ENCODE assay signal across 13 cellular contexts in genomic region chr19:23436944-23437343, GRCh38. TPM values are rescaled to one million over a fixed set of nuclear protein-coding genes. Genes with fewer than 3 reads are reported as not detected.
DNase-seq lines count a peak whose midpoint lies in the region; ATAC-seq and TF ChIP-seq lines count a peak whose summit lies in the region.
"Had no signal": no experiment of that assay in that cellular context is flagged by ENCODE, and none has a peak within 500 bp of the region (broad histone marks: within the 10 kb centered on the region; RNA-seq: fewer than 3 reads in every experiment).

No MANE protein-coding gene starts in this region.

- H3K27me3 ChIP-seq in DND-41 (ENCODE audit: insufficient read depth, low read length, poor library complexity) (no peaks in the 10 kb centered on the region), H9 (ENCODE audit: insufficient read depth, low read length) (no peaks in the 10 kb centered on the region), adrenal gland (no peaks in the 10 kb centered on the region)

- peaks cover 21 to 48% (median 37%) of the 10 kb centered on the region in 3 experiments for H3K36me3 Mint-ChIP-seq in H9 (ENCODE audit: insufficient read depth in 1 of 3, low read depth in 3 of 3)

- no peaks in the 10 kb centered on the region for H3K4me1 Mint-ChIP-seq in H9

- peaks cover 80 to 82% of the 10 kb centered on the region in 2 experiments for H3K9me3 Mint-ChIP-seq in H9

- H3K4me2 ChIP-seq in DND-41 (ENCODE audit: insufficient read depth, low read length): no peak overlapping the region
- no peak overlapping the region for H3K4me2 ChIP-seq in H9 (ENCODE audit: insufficient read depth, insufficient read length, low read length)

- H2AK5ac ChIP-seq in H9 (ENCODE audit: insufficient read length, low read length): no peak overlapping the region

- no peak overlapping the region for H2BK5ac ChIP-seq in H9 (ENCODE audit: insufficient read length, low read length)

- H4K91ac ChIP-seq in H9 (ENCODE audit: insufficient read length, low read depth, low read length): no peak overlapping the region

- no peak overlapping the region for H3K4ac ChIP-seq in H9 (ENCODE audit: low read depth, low read length)

- H3K27ac Mint-ChIP-seq in H9: no peak overlapping the region
- H3K27ac Mint-ChIP-seq: activated naive CD4-positive, alpha-beta T cell treated with anti-CD3 and anti-CD28 coated beads, Interleukin-2, amount 50 U/mL, for 72 hours had no signal

- H2BK20ac ChIP-seq in H9 (ENCODE audit: low read depth, low read length, poor library complexity, severe bottlenecking): no peak overlapping the region

- no peak overlapping the region for H3K18ac ChIP-seq in H9 (ENCODE audit: insufficient read length, low read depth, low read length)

- H2BK120ac ChIP-seq in H9 (ENCODE audit: low read depth, low read length, poor library complexity, severe bottlenecking): no peak overlapping the region

- no peak overlapping the region for H3T11ph ChIP-seq in H9 (ENCODE audit: low read length)

- H4K20me1 ChIP-seq in DND-41 (ENCODE audit: insufficient read depth, low read length) (no peaks in the 10 kb centered on the region), H9 (ENCODE audit: control insufficient read depth, insufficient read depth, insufficient read length) (no peaks in the 10 kb centered on the region)

- no peak overlapping the region for H2BK12ac ChIP-seq in H9 (ENCODE audit: insufficient read length, low read depth, low read length)

- H3K79me1 ChIP-seq in H9 (ENCODE audit: insufficient read depth, low read depth, low read length, poor library complexity, severe bottlenecking): no peaks in the 10 kb centered on the region

- H3K4me3 ChIP-seq in DND-41 (ENCODE audit: low read depth in 1 of 2, low read length in 2 of 2): no peak overlapping the region
- H3K4me3 ChIP-seq in adrenal gland: no peak overlapping the region

- H3K23me2 ChIP-seq in H9 (ENCODE audit: insufficient read length, low read depth, low read length, poor library complexity, severe bottlenecking): no peaks in the 10 kb centered on the region

- WGBS in H9 (ENCODE audit: extremely low coverage, insufficient read length, low lambda C conversion rate): no CpG with 5 or more reads among the region's 4 CpGs
- 83 to 90% (median 89%) methylated on average over 4 of the region's 4 CpGs for WGBS in adrenal gland, 4 donors

- H3K36me3 ChIP-seq in DND-41 (ENCODE audit: insufficient read depth, low read length) (no peaks in the 10 kb centered on the region), adrenal gland (replicated peaks in 1 of 2) (no peaks in the 10 kb centered on the region)

- H3K27me3 Mint-ChIP-seq in H9 (ENCODE audit: low read depth): peaks cover 5% of the 10 kb centered on the region

- ATAC-seq in DND-41 (ENCODE audit: insufficient read depth, low read depth) (no peak), left colon (peak; percentile 44), HG03469 (IDR thresholded peaks at IDR 0.05; ENCODE audit: unreplicated experiment) (no peak)

- H3K4me3 Mint-ChIP-seq in H9: no peak overlapping the region; a peak in 1 of 5 replicates

- H3K9ac ChIP-seq in DND-41 (ENCODE audit: low read depth, low read length) (no peak overlapping the region), H9 (ENCODE audit: extremely low read depth, insufficient read length, low read length) (no peak overlapping the region)

- no peak overlapping the region for H3K23ac ChIP-seq in H9 (ENCODE audit: insufficient read length, low read depth, low read length)

- no peak overlapping the region for H3K56ac ChIP-seq in H9 (ENCODE audit: insufficient read length, low read depth, low read length)

- H3K4me1 ChIP-seq in DND-41 (ENCODE audit: insufficient read depth, low read length) (no peaks in the 10 kb centered on the region), H9 (ENCODE audit: insufficient read depth, low read length) (no peaks in the 10 kb centered on the region), adrenal gland (replicated peaks in 1 of 2) (no peaks in the 10 kb centered on the region)
- H3K4me1 ChIP-seq: Caco-2 had no signal

- TF ChIP-seq POLR2A in adrenal gland (IDR thresholded peaks at IDR 0.05): no peak

- DNase-seq in DND-41: no peak
- DNase-seq in H9: peak; percentile 28
- no peak for DNase-seq in left colon
- DNase-seq in adrenal gland: no peak
- DNase-seq in GM19240 (ENCODE audit: insufficient read length, low spot score): no peak
- DNase-seq: mesenchymal stem cell, NCI-H345, nucleus accumbens, small intestine had no signal

- no peak overlapping the region for H4K5ac ChIP-seq in H9 (ENCODE audit: insufficient read length, low read depth, low read length)

- peaks cover 9% of the 10 kb centered on the region for H3K9me3 ChIP-seq in DND-41 (ENCODE audit: insufficient read depth, low read length, severe bottlenecking)
- H3K9me3 ChIP-seq in H9 (ENCODE audit: control insufficient read depth, low read depth, low read length): peaks cover 57% of the 10 kb centered on the region
- H3K9me3 ChIP-seq in adrenal gland (replicated peaks in 1 of 3): peaks cover 0 to 6% (median 0%) of the 10 kb centered on the region in 3 donors
- H3K9me3 ChIP-seq: Caco-2 had no signal

- intact Hi-C loops in left colon (cut with DNase I, micrococcal nuclease) (no loop called here), adrenal gland (cut with DNase I) (no loop called here)

- H3K27ac ChIP-seq in DND-41 (ENCODE audit: low read length): no peak overlapping the region
- no peak overlapping the region for H3K27ac ChIP-seq in H9 (ENCODE audit: insufficient read length, low read depth, low read length)
- no peak overlapping the region for H3K27ac ChIP-seq in VCaP
- no peak overlapping the region for H3K27ac ChIP-seq in adrenal gland

- H2BK15ac ChIP-seq in H9 (ENCODE audit: low read depth, low read length): no peak overlapping the region

- no peak overlapping the region for H3K14ac ChIP-seq in H9 (ENCODE audit: insufficient read depth, low read length)

- H3K79me2 ChIP-seq in DND-41 (ENCODE audit: insufficient read depth, low read length) (no peaks in the 10 kb centered on the region), H9 (ENCODE audit: insufficient read depth, low read length) (no peaks in the 10 kb centered on the region)

- peak; percentile 47 for TF ChIP-seq CTCF in DND-41 (IDR thresholded peaks at IDR 0.05; ENCODE audit: borderline replicate concordance, extremely low read depth, low read length, poor library complexity, severe bottlenecking)
- TF ChIP-seq CTCF in H9 (conservative IDR thresholded peaks at IDR 0.05): no peak; the same call in 2 of the 3 replicates
- 0 out of 2 replicates have a peak, but pooled peaks have one; percentile 4 for TF ChIP-seq CTCF in VCaP (conservative IDR thresholded peaks at IDR 0.05)
- TF ChIP-seq CTCF in adrenal gland (IDR thresholded peaks at IDR 0.05): no peak

- H2AFZ ChIP-seq in DND-41 (ENCODE audit: low read depth, low read length) (no peak overlapping the region), H9 (ENCODE audit: low read length) (no peak overlapping the region)

- no peak overlapping the region for H4K8ac ChIP-seq in H9 (replicated peaks; ENCODE audit: insufficient read length, low read depth, low read length)

RNA-seq across cellular contexts. Expression of gene ZNF91, which starts 41.7 kb away (rescaled TPM):
- total RNA-seq in H9 (2021) (41.5 and 43.5 TPM in 2 replicates), left colon (10 to 100 TPM; 87.4 to 90.8 TPM), adrenal gland (10 to 100 TPM; 22.7 to 44.9 (median 40.3) TPM)
- 10 to 100 TPM; 12.9 to 27.5 (median 16.5) TPM for polyA plus RNA-seq in adrenal gland

Comparison
In these comparisons a context has a peak if more than half of its experiments do, and no peak if none do; other contexts are left out.
1. CTCF ChIP-seq: peak in DND-41 (single experiment) and VCaP (single experiment); none in H9 (single experiment) and adrenal gland (0 of 6).